ENCODE assay signal across 8 cellular contexts in genomic region chr9:107213561-107214028, GRCh38.
DNase-seq lines count a peak whose midpoint lies in the region; ATAC-seq and TF ChIP-seq lines count a peak whose summit lies in the region.

No MANE protein-coding gene starts in this region.

- peak overlapping the region in 2 of 7 donors; percentile 0 to 31 for H3K27ac Mint-ChIP-seq in CD4-positive, alpha-beta memory T cell
- H3K27ac Mint-ChIP-seq in mesothelial cell of epicardium: no peak overlapping the region

- H3K4me3 Mint-ChIP-seq in CD4-positive, alpha-beta memory T cell: peak overlapping the region in 2 of 8 donors; percentile 0 to 2
- H3K4me3 Mint-ChIP-seq in mesothelial cell of epicardium: no peak overlapping the region

- peaks cover 5 to 11% (median 7%) of the 10 kb centered on the region in 4 donors for H3K4me1 Mint-ChIP-seq in CD4-positive, alpha-beta memory T cell
- peaks cover 8% of the 10 kb centered on the region for H3K4me1 Mint-ChIP-seq in mesothelial cell of epicardium

- no peak for TF ChIP-seq CTCF in mesothelial cell of epicardium (IDR thresholded peaks at IDR 0.05; ENCODE audit: unreplicated experiment)

- POLR2A ChIA-PET in CD4-positive, alpha-beta memory T cell (lab: Charles Lee; ENCODE audit: partially characterized antibody): no interaction called here

- intact Hi-C loops in CD4-positive, alpha-beta memory T cell (cut with micrococcal nuclease): no loop called here

- peak in 3 of 5 donors; percentile 2 to 43 (median 3) for DNase-seq in CD4-positive, alpha-beta memory T cell
- DNase-seq in SW480 (ENCODE audit: low spot score) (peak; percentile 94), NCI-H345 (lab: John Stamatoyannopoulos, UW) (no peak), mesothelial cell of epicardium (ENCODE audit: low spot score in 2 of 2, unreplicated experiment in 2 of 2) (no peak)
- DNase-seq in stimulated activated CD4-positive, alpha-beta T cell treated with anti-CD3 and anti-CD28 coated beads, TNF-alpha, amount 100 ng/mL, for 48 hours (ENCODE audit: low read depth in 3 of 3): peak; percentile 4 to 7 (median 4)

- no peaks in the 10 kb centered on the region for H3K27me3 ChIP-seq in CD4-positive, alpha-beta memory T cell (ENCODE audit: insufficient read depth, low read length)

- no peak overlapping the region for H3K4me3 ChIP-seq in CD4-positive, alpha-beta memory T cell (ENCODE audit: low read length in 2 of 2)

- no peaks in the 10 kb centered on the region for H3K36me3 Mint-ChIP-seq in CD4-positive, alpha-beta memory T cell
- no peaks in the 10 kb centered on the region for H3K36me3 Mint-ChIP-seq in mesothelial cell of epicardium

- H3K9me3 Mint-ChIP-seq in CD4-positive, alpha-beta memory T cell: no peaks in the 10 kb centered on the region
- H3K9me3 Mint-ChIP-seq in mesothelial cell of epicardium: no peaks in the 10 kb centered on the region

- ATAC-seq in GM19328 (IDR thresholded peaks at IDR 0.05; ENCODE audit: unreplicated experiment) (peak; percentile 80), HG03354 (IDR thresholded peaks at IDR 0.05; ENCODE audit: poor library complexity, severe bottlenecking, unreplicated experiment) (peak; percentile 94), esophagus mucosa (peak; percentile 86)

- no peaks in the 10 kb centered on the region for H3K36me3 ChIP-seq in CD4-positive, alpha-beta memory T cell (ENCODE audit: insufficient read depth, low read length)

- H3K27ac ChIP-seq in CD4-positive, alpha-beta memory T cell (ENCODE audit: low read depth, low read length): no peak overlapping the region

- no peaks in the 10 kb centered on the region for H3K9me3 ChIP-seq in CD4-positive, alpha-beta memory T cell (ENCODE audit: control insufficient read depth in 1 of 2, low read length in 2 of 2)

- peaks cover 7% of the 10 kb centered on the region for H3K4me1 ChIP-seq in CD4-positive, alpha-beta memory T cell (ENCODE audit: insufficient read depth, low read length)

- H3K27me3 Mint-ChIP-seq in CD4-positive, alpha-beta memory T cell: peaks cover 2 to 5% of the 10 kb centered on the region in 2 donors
- no peaks in the 10 kb centered on the region for H3K27me3 Mint-ChIP-seq in mesothelial cell of epicardium (ENCODE audit: low read depth)

- CTCF ChIA-PET in CD4-positive, alpha-beta memory T cell (lab: Charles Lee; ENCODE audit: partially characterized antibody): no interaction called here

Comparison
In these comparisons a context has a peak if more than half of its experiments do, and no peak if none do; other contexts are left out.
1. DNase-seq: peak in CD4-positive, alpha-beta memory T cell (3 of 5), SW480 (single experiment) and stimulated activated CD4-positive, alpha-beta T cell treated with anti-CD3 and anti-CD28 coated beads, TNF-alpha, amount 100 ng/mL, for 48 hours (3 of 3); none in NCI-H345 (single experiment) and mesothelial cell of epicardium (0 of 2).
2. Peak in every context shown above with its lines, with median percentiles within 50 percentile points of each other: ATAC-seq.